ENCODE assay signal across 23 cellular contexts in genomic region chr6:157974341-157974894, GRCh38. TPM values are rescaled to one million over a fixed set of nuclear protein-coding genes. Genes with fewer than 3 reads are reported as not detected.
A peak's percentile ranks its signal among the peaks of the same experiment; 100 is the strongest.
DNase-seq lines count a peak whose midpoint lies in the region; ATAC-seq and TF ChIP-seq lines count a peak whose summit lies in the region.
"Had no signal": no experiment of that assay in that cellular context is flagged by ENCODE, and none has a peak within 500 bp of the region (broad histone marks: within the 10 kb centered on the region; RNA-seq: fewer than 3 reads in every experiment).

No MANE protein-coding gene starts in this region.

- H3K27me3 ChIP-seq in Panc1 (ENCODE audit: control insufficient read depth, insufficient read depth, low read length) = no peaks in the 10 kb centered on the region
- H3K27me3 ChIP-seq in trophoblast cell (ENCODE audit: insufficient read depth, low read length) = no peaks in the 10 kb centered on the region
- H3K27me3 ChIP-seq: esophagus muscularis mucosa, hepatocyte had no signal

- H3K4me1 ChIP-seq in Panc1 (ENCODE audit: control insufficient read depth, insufficient read depth, low read length) (peaks cover 7% of the 10 kb centered on the region), trophoblast cell (ENCODE audit: control insufficient read depth in 1 of 2, insufficient read depth in 2 of 2, low read length in 2 of 2) (peaks cover 1 to 4% of the 10 kb centered on the region in 2 experiments)
- H3K4me1 ChIP-seq: esophagus muscularis mucosa had no signal

- no peak overlapping the region for H3K14ac ChIP-seq in trophoblast cell (ENCODE audit: low read length)

- no peak overlapping the region for H3K4ac ChIP-seq in trophoblast cell (ENCODE audit: low read depth, low read length)

- no peak overlapping the region for H3K18ac ChIP-seq in trophoblast cell (ENCODE audit: low read length)

- no peak overlapping the region for H3K23ac ChIP-seq in trophoblast cell (ENCODE audit: low read length)

- H2BK120ac ChIP-seq in trophoblast cell (ENCODE audit: insufficient read depth, low read length, poor library complexity) = no peak overlapping the region

- H2BK12ac ChIP-seq in trophoblast cell (ENCODE audit: low read length) = peak overlapping the region; percentile 35

- no peaks in the 10 kb centered on the region for H3K9me3 Mint-ChIP-seq in activated naive CD8-positive, alpha-beta T cell treated with anti-CD3 and anti-CD28 coated beads, Interleukin-2, amount 10 ng/mL, durations not matched to agents 7 days and 5 days
- no peaks in the 10 kb centered on the region for H3K9me3 Mint-ChIP-seq in activated naive CD8-positive, alpha-beta T cell treated with anti-CD3 and anti-CD28 coated beads for 36 hours
- no peaks in the 10 kb centered on the region for H3K9me3 Mint-ChIP-seq in endothelial cell (ENCODE audit: unreplicated experiment)
- H3K9me3 Mint-ChIP-seq: activated T-cell treated with anti-CD3 and anti-CD28 coated beads, Interleukin-2, amount 50 U/mL, for 72 hours; CD8-positive, alpha-beta T cell; IgD-negative memory B cell; stimulated activated effector memory CD8-positive, alpha-beta T cell treated with anti-CD3 and anti-CD28 coated beads, Interleukin-12 subunit alpha, Interleukin-12 subunit beta, amount 100 ng/mL, for 72 hours had no signal

- ATAC-seq in activated naive CD8-positive, alpha-beta T cell treated with anti-CD3 and anti-CD28 coated beads, Interleukin-2, amount 10 ng/mL, durations not matched to agents 7 days and 5 days (ENCODE audit: low read depth) = no peak
- ATAC-seq in Panc1 (peak; percentile 49; the same call in 1 of the 2 replicates), GM18517 (IDR thresholded peaks at IDR 0.05; ENCODE audit: unreplicated experiment) (no peak), HG02870 (IDR thresholded peaks at IDR 0.05; ENCODE audit: unreplicated experiment) (no peak)
- ATAC-seq: activated T-cell treated with anti-CD3 and anti-CD28 coated beads, Interleukin-2, amount 50 U/mL, for 72 hours; CD8-positive, alpha-beta T cell; GM12878; stimulated activated effector memory CD8-positive, alpha-beta T cell treated with anti-CD3 and anti-CD28 coated beads, Interleukin-12 subunit alpha, Interleukin-12 subunit beta, amount 100 ng/mL, for 72 hours had no signal

- no peak overlapping the region for H4K12ac ChIP-seq in trophoblast cell (ENCODE audit: low read depth, low read length)

- no peak overlapping the region for H4K8ac ChIP-seq in trophoblast cell (ENCODE audit: low read depth, low read length)

- peaks cover 8% of the 10 kb centered on the region for H3K36me3 Mint-ChIP-seq in activated naive CD8-positive, alpha-beta T cell treated with anti-CD3 and anti-CD28 coated beads, Interleukin-2, amount 10 ng/mL, durations not matched to agents 7 days and 5 days
- H3K36me3 Mint-ChIP-seq in activated naive CD8-positive, alpha-beta T cell treated with anti-CD3 and anti-CD28 coated beads for 36 hours = no peaks in the 10 kb centered on the region
- H3K36me3 Mint-ChIP-seq in endothelial cell (ENCODE audit: low read depth, unreplicated experiment) = peaks cover 4% of the 10 kb centered on the region
- H3K36me3 Mint-ChIP-seq: CD8-positive, alpha-beta T cell; IgD-negative memory B cell; stimulated activated effector memory CD8-positive, alpha-beta T cell treated with anti-CD3 and anti-CD28 coated beads, Interleukin-12 subunit alpha, Interleukin-12 subunit beta, amount 100 ng/mL, for 72 hours had no signal

- peak overlapping the region; percentile 7 for H3K27ac Mint-ChIP-seq in activated naive CD8-positive, alpha-beta T cell treated with anti-CD3 and anti-CD28 coated beads, Interleukin-2, amount 10 ng/mL, durations not matched to agents 7 days and 5 days
- H3K27ac Mint-ChIP-seq in activated naive CD8-positive, alpha-beta T cell treated with anti-CD3 and anti-CD28 coated beads for 36 hours = no peak overlapping the region
- peak overlapping the region; percentile 44 for H3K27ac Mint-ChIP-seq in endothelial cell (ENCODE audit: unreplicated experiment)
- H3K27ac Mint-ChIP-seq: activated T-cell treated with anti-CD3 and anti-CD28 coated beads, Interleukin-2, amount 50 U/mL, for 72 hours; CD8-positive, alpha-beta T cell; stimulated activated effector memory CD8-positive, alpha-beta T cell treated with anti-CD3 and anti-CD28 coated beads, Interleukin-12 subunit alpha, Interleukin-12 subunit beta, amount 100 ng/mL, for 72 hours had no signal

- no peak overlapping the region for H3K4me3 Mint-ChIP-seq in activated naive CD8-positive, alpha-beta T cell treated with anti-CD3 and anti-CD28 coated beads, Interleukin-2, amount 10 ng/mL, durations not matched to agents 7 days and 5 days
- H3K4me3 Mint-ChIP-seq in activated naive CD8-positive, alpha-beta T cell treated with anti-CD3 and anti-CD28 coated beads for 36 hours = no peak overlapping the region
- no peak overlapping the region for H3K4me3 Mint-ChIP-seq in endothelial cell (ENCODE audit: unreplicated experiment)
- H3K4me3 Mint-ChIP-seq: activated T-cell treated with anti-CD3 and anti-CD28 coated beads, Interleukin-2, amount 50 U/mL, for 72 hours; CD8-positive, alpha-beta T cell; IgD-negative memory B cell; stimulated activated effector memory CD8-positive, alpha-beta T cell treated with anti-CD3 and anti-CD28 coated beads, Interleukin-12 subunit alpha, Interleukin-12 subunit beta, amount 100 ng/mL, for 72 hours had no signal

- H4K91ac ChIP-seq in trophoblast cell (ENCODE audit: low read depth, low read length) = no peak overlapping the region

- peaks cover 19% of the 10 kb centered on the region for H3K4me1 Mint-ChIP-seq in activated naive CD8-positive, alpha-beta T cell treated with anti-CD3 and anti-CD28 coated beads, Interleukin-2, amount 10 ng/mL, durations not matched to agents 7 days and 5 days
- H3K4me1 Mint-ChIP-seq in activated naive CD8-positive, alpha-beta T cell treated with anti-CD3 and anti-CD28 coated beads for 36 hours = no peaks in the 10 kb centered on the region
- H3K4me1 Mint-ChIP-seq in endothelial cell (ENCODE audit: unreplicated experiment) = peaks cover 8% of the 10 kb centered on the region

- peaks cover 17% of the 10 kb centered on the region for H3K27me3 Mint-ChIP-seq in activated naive CD8-positive, alpha-beta T cell treated with anti-CD3 and anti-CD28 coated beads, Interleukin-2, amount 10 ng/mL, durations not matched to agents 7 days and 5 days
- peaks cover 3% of the 10 kb centered on the region for H3K27me3 Mint-ChIP-seq in activated naive CD8-positive, alpha-beta T cell treated with anti-CD3 and anti-CD28 coated beads for 36 hours
- H3K27me3 Mint-ChIP-seq in endothelial cell (ENCODE audit: unreplicated experiment) = peaks cover 4% of the 10 kb centered on the region

- no peaks in the 10 kb centered on the region for H3K79me2 ChIP-seq in trophoblast cell (ENCODE audit: control insufficient read depth, insufficient read depth, low read length, poor library complexity)
- H3K79me2 ChIP-seq: hepatocyte had no signal

- TF ChIP-seq CTCF in Panc1 (IDR thresholded peaks at IDR 0.05) (no peak), endothelial cell (IDR thresholded peaks at IDR 0.05; ENCODE audit: unreplicated experiment) (no peak)

- no TSS peak for BruUV-seq in Panc1 (replicated peaks; lab: Mats Ljungman, UMichigan)

- intact Hi-C loops in Panc1 (cut with micrococcal nuclease; ENCODE audit: unreplicated experiment) = no loop called here

- H3K36me3 ChIP-seq in Panc1 (ENCODE audit: control insufficient read depth, insufficient read depth, low read length) (no peaks in the 10 kb centered on the region), trophoblast cell (ENCODE audit: control insufficient read depth in 1 of 2, insufficient read depth in 2 of 2, low read length in 2 of 2) (no peaks in the 10 kb centered on the region)
- H3K36me3 ChIP-seq: esophagus muscularis mucosa had no signal

- POLR2A ChIA-PET in activated naive CD8-positive, alpha-beta T cell treated with anti-CD3 and anti-CD28 coated beads, Interleukin-2, amount 10 ng/mL, durations not matched to agents 7 days and 5 days (lab: Charles Lee) = no interaction called here
- POLR2A ChIA-PET in Panc1 (lab: Charles Lee) = no interaction called here

- H3K27ac ChIP-seq in Panc1 (ENCODE audit: low read length) = peak overlapping the region; percentile 72; the same call in 1 of the 2 replicates
- H3K27ac ChIP-seq in trophoblast cell (ENCODE audit: low read depth, low read length) = no peak overlapping the region
- H3K27ac ChIP-seq: esophagus muscularis mucosa, hepatocyte, SK-N-MC had no signal

- in situ Hi-C loops in Panc1 (cut with HindIII; ENCODE audit: low pct_unique_long_range_greater_than_20kb, low sequenced_read_pairs) = loop anchor here (5.0 kb wide), 1 partner anchor 58 kb away; no protein-coding TSS in a partner anchor

- no peak overlapping the region for H3K4me3 ChIP-seq in Panc1 (ENCODE audit: low read depth in 2 of 2, low read length in 2 of 2)
- H3K4me3 ChIP-seq in trophoblast cell (ENCODE audit: low read depth, low read length) = no peak overlapping the region
- H3K4me3 ChIP-seq: esophagus muscularis mucosa, GM12878, hepatocyte, SK-N-MC had no signal

- no CpG with 5 or more reads among the region's 9 CpGs for WGBS in trophoblast cell (ENCODE audit: extremely low coverage, insufficient coverage, insufficient read length)

- CTCF ChIA-PET in Panc1 (lab: Charles Lee) = no interaction called here

- H2AK5ac ChIP-seq in trophoblast cell (ENCODE audit: low read length) = no peak overlapping the region

- H3K9ac ChIP-seq in trophoblast cell (ENCODE audit: low read length) = no peak overlapping the region

- H3K9me3 ChIP-seq in Panc1 (ENCODE audit: control insufficient read depth, insufficient read depth, low read depth, low read length) (no peaks in the 10 kb centered on the region), trophoblast cell (ENCODE audit: insufficient read depth, low read depth, low read length) (peaks cover 2% of the 10 kb centered on the region)
- H3K9me3 ChIP-seq: esophagus muscularis mucosa had no signal

- H2AFZ ChIP-seq in trophoblast cell (ENCODE audit: insufficient read depth, low read length, poor library complexity) = no peak overlapping the region
- H2AFZ ChIP-seq: hepatocyte had no signal

- H2BK5ac ChIP-seq in trophoblast cell (ENCODE audit: low read depth, low read length, poor library complexity) = no peak overlapping the region

- no peak overlapping the region for H3K4me2 ChIP-seq in trophoblast cell (ENCODE audit: low read length)
- H3K4me2 ChIP-seq: hepatocyte had no signal

- no peaks in the 10 kb centered on the region for H3K79me1 ChIP-seq in trophoblast cell (ENCODE audit: low read length)

- no peak for DNase-seq in activated naive CD8-positive, alpha-beta T cell treated with anti-CD3 and anti-CD28 coated beads, Interleukin-2, amount 10 ng/mL, durations not matched to agents 7 days and 5 days
- DNase-seq in activated naive CD8-positive, alpha-beta T cell treated with anti-CD3 and anti-CD28 coated beads for 36 hours = no peak
- DNase-seq in Panc1 (ENCODE audit: low read depth, low spot score) (no peak), endothelial cell (ENCODE audit: low spot score) (no peak), trophoblast cell (peak; percentile 30 to 56), cerebellum (ENCODE audit: low spot score) (no peak)
- DNase-seq: ACHN; activated CD4-positive, alpha-beta T cell treated with anti-CD3 and anti-CD28 coated beads, Interleukin-2, amount 50 U/mL, for 48 hours; activated T-cell treated with anti-CD3 and anti-CD28 coated beads, Interleukin-2, amount 50 U/mL, for 72 hours; anterior cingulate cortex; CD8-positive, alpha-beta T cell; dermis blood vessel endothelial cell; kidney glomerular epithelial cell; midbrain; NCI-H1092 had no signal

RNA-seq across cellular contexts. Expression of gene SYNJ2, which starts 7.2 kb away (rescaled TPM):
- 10 to 100 TPM; 26.2 to 32.1 TPM for total RNA-seq in activated naive CD8-positive, alpha-beta T cell treated with anti-CD3 and anti-CD28 coated beads, Interleukin-2, amount 10 ng/mL, durations not matched to agents 7 days and 5 days
- 10 to 100 TPM; 28.1 to 29.4 TPM for total RNA-seq in activated naive CD8-positive, alpha-beta T cell treated with anti-CD3 and anti-CD28 coated beads for 36 hours
- total RNA-seq in Panc1 (2021; ENCODE audit: unreplicated experiment) (70.0 TPM), endothelial cell (ENCODE audit: unreplicated experiment) (33.7 TPM), cerebellum (68.6 TPM)
- 38.7 TPM for polyA plus RNA-seq in Panc1 (2012; ENCODE audit: insufficient read length)
- 22.0 and 25.0 TPM in 2 replicates for polyA plus RNA-seq in trophoblast cell (2013)

Comparison
In these comparisons a context has a peak if more than half of its experiments do, and no peak if none do; other contexts are left out.
1. DNase-seq: peak in trophoblast cell (2 of 2); none in activated naive CD8-positive, alpha-beta T cell treated with anti-CD3 and anti-CD28 coated beads, Interleukin-2, amount 10 ng/mL, durations not matched to agents 7 days and 5 days (single experiment), activated naive CD8-positive, alpha-beta T cell treated with anti-CD3 and anti-CD28 coated beads for 36 hours (single experiment), Panc1 (single experiment), endothelial cell (single experiment) and cerebellum (single experiment).